In the genomic region with DNA sequence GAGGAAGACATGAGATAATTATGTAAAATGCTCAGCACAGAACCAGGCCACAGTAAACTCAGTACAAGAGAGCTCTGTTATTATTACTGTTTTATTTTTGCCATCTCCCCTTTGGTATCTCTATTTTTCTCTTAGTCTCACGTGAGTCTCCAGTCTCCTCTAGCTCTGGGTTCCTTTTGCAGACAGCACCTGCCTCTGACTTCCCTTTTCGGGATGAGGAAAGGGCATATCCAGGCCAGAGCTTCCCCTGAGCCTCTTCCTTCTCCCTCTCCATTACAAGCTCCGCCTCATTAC, we compare ENCODE assay signal across 8 cellular contexts. TPM values are rescaled to one million over a fixed set of nuclear protein-coding genes. Genes with fewer than 3 reads are reported as not detected.
DNase-seq lines count a peak whose midpoint lies in the region; ATAC-seq and TF ChIP-seq lines count a peak whose summit lies in the region.

No MANE protein-coding gene starts in this region.

- peak overlapping the region; percentile 85 for H3K27ac Mint-ChIP-seq in Caco-2 (ENCODE audit: unreplicated experiment)
- H3K27ac Mint-ChIP-seq in activated CD8-positive, alpha-beta T cell treated with anti-CD3 and anti-CD28 coated beads, Interleukin-2, amount 10 ng/mL, durations not matched to agents 7 days and 5 days: peak overlapping the region; percentile 91
- H3K27ac Mint-ChIP-seq in stimulated activated naive B cell treated with anti-CD40 and anti-IgM and Interleukin-4, amounts not matched to agents 10 μg/mL and 1 μg/mL and 100 μg/mL, for 72 hours: peak overlapping the region; percentile 97

- H3K36me3 ChIP-seq in Caco-2 (ENCODE audit: control insufficient read depth, insufficient read depth, low read length) (no peaks in the 10 kb centered on the region), MG63 (no peaks in the 10 kb centered on the region)

- H3K9me3 Mint-ChIP-seq in Caco-2 (ENCODE audit: unreplicated experiment): no peaks in the 10 kb centered on the region
- no peaks in the 10 kb centered on the region for H3K9me3 Mint-ChIP-seq in activated CD8-positive, alpha-beta T cell treated with anti-CD3 and anti-CD28 coated beads, Interleukin-2, amount 10 ng/mL, durations not matched to agents 7 days and 5 days (ENCODE audit: insufficient read depth)
- no peaks in the 10 kb centered on the region for H3K9me3 Mint-ChIP-seq in stimulated activated naive B cell treated with anti-CD40 and anti-IgM and Interleukin-4, amounts not matched to agents 10 μg/mL and 1 μg/mL and 100 μg/mL, for 72 hours

- H3K9me3 ChIP-seq in Caco-2: no peaks in the 10 kb centered on the region
- H3K9me3 ChIP-seq in MG63: no peaks in the 10 kb centered on the region

- intact Hi-C loops in Caco-2 (cut with micrococcal nuclease; ENCODE audit: unreplicated experiment): no loop called here

- no peaks in the 10 kb centered on the region; the same call in 1 of the 2 replicates for H3K27me3 ChIP-seq in Caco-2 (replicated peaks; ENCODE audit: control insufficient read depth, insufficient read depth, low read length)
- no peaks in the 10 kb centered on the region for H3K27me3 ChIP-seq in MG63

- TSS peak; percentile 97 for BruUV-seq in Caco-2 (replicated peaks; lab: Mats Ljungman, UMichigan)

- H3K27me3 Mint-ChIP-seq in Caco-2 (ENCODE audit: insufficient read depth, unreplicated experiment): peaks cover 4% of the 10 kb centered on the region
- peaks cover 7% of the 10 kb centered on the region for H3K27me3 Mint-ChIP-seq in activated CD8-positive, alpha-beta T cell treated with anti-CD3 and anti-CD28 coated beads, Interleukin-2, amount 10 ng/mL, durations not matched to agents 7 days and 5 days (ENCODE audit: low read depth)
- H3K27me3 Mint-ChIP-seq in stimulated activated naive B cell treated with anti-CD40 and anti-IgM and Interleukin-4, amounts not matched to agents 10 μg/mL and 1 μg/mL and 100 μg/mL, for 72 hours: peaks cover 0 to 2% of the 10 kb centered on the region in 2 donors

- H3K4me1 Mint-ChIP-seq in Caco-2 (ENCODE audit: low read depth, unreplicated experiment): peaks cover 34% of the 10 kb centered on the region
- H3K4me1 Mint-ChIP-seq in activated CD8-positive, alpha-beta T cell treated with anti-CD3 and anti-CD28 coated beads, Interleukin-2, amount 10 ng/mL, durations not matched to agents 7 days and 5 days (ENCODE audit: low read depth): peaks cover 30% of the 10 kb centered on the region
- peaks cover 33 to 34% of the 10 kb centered on the region in 2 donors for H3K4me1 Mint-ChIP-seq in stimulated activated naive B cell treated with anti-CD40 and anti-IgM and Interleukin-4, amounts not matched to agents 10 μg/mL and 1 μg/mL and 100 μg/mL, for 72 hours

- peaks cover 33% of the 10 kb centered on the region for H3K36me3 Mint-ChIP-seq in Caco-2 (ENCODE audit: insufficient read depth, unreplicated experiment)
- peaks cover 2% of the 10 kb centered on the region for H3K36me3 Mint-ChIP-seq in activated CD8-positive, alpha-beta T cell treated with anti-CD3 and anti-CD28 coated beads, Interleukin-2, amount 10 ng/mL, durations not matched to agents 7 days and 5 days (ENCODE audit: low read depth)
- peaks cover 6 to 11% of the 10 kb centered on the region in 2 donors for H3K36me3 Mint-ChIP-seq in stimulated activated naive B cell treated with anti-CD40 and anti-IgM and Interleukin-4, amounts not matched to agents 10 μg/mL and 1 μg/mL and 100 μg/mL, for 72 hours

- POLR2A ChIA-PET in Caco-2 (lab: Charles Lee): interaction anchor here (0.5 to 2.4 kb wide), 11 partner anchors 9 to 153 kb away, joined by 3 to 14 read pairs (median 4); a partner anchor contains a TSS
- POLR2A ChIA-PET in activated CD8-positive, alpha-beta T cell treated with anti-CD3 and anti-CD28 coated beads, Interleukin-2, amount 10 ng/mL, durations not matched to agents 7 days and 5 days (lab: Charles Lee): interaction anchor here (0.6 to 1.8 kb wide), 3 partner anchors 10 to 126 kb away, joined by 3 to 7 read pairs (median 5); no protein-coding TSS in a partner anchor

- DNase-seq in Caco-2: no peak
- no peak for DNase-seq in MG63
- no peak for DNase-seq in activated CD8-positive, alpha-beta T cell treated with anti-CD3 and anti-CD28 coated beads, Interleukin-2, amount 10 ng/mL, durations not matched to agents 7 days and 5 days
- DNase-seq in hepatic stellate cell (ENCODE audit: low spot score): peak; percentile 68
- no peak for DNase-seq in stimulated activated naive B cell treated with anti-CD40 and anti-IgM and Interleukin-4, amounts not matched to agents 10 μg/mL and 1 μg/mL and 100 μg/mL, for 72 hours

- no peak for ATAC-seq in activated CD8-positive, alpha-beta T cell treated with anti-CD3 and anti-CD28 coated beads, Interleukin-2, amount 10 ng/mL, durations not matched to agents 7 days and 5 days
- no peak for ATAC-seq in stimulated activated naive B cell treated with anti-CD40 and anti-IgM and Interleukin-4, amounts not matched to agents 10 μg/mL and 1 μg/mL and 100 μg/mL, for 72 hours (replicated peaks)
- ATAC-seq in GM21737 (IDR thresholded peaks at IDR 0.05; ENCODE audit: unreplicated experiment) (no peak), HG03439 (IDR thresholded peaks at IDR 0.05; ENCODE audit: unreplicated experiment) (no peak), GM19397 (IDR thresholded peaks at IDR 0.05; ENCODE audit: unreplicated experiment) (no peak)

- H3K4me3 ChIP-seq in Caco-2 (ENCODE audit: low read depth, low read length): peak overlapping the region; percentile 43
- peak overlapping the region; percentile 73 for H3K4me3 ChIP-seq in MG63

- H3K4me1 ChIP-seq in Caco-2: 0 out of 2 replicates have a peak, but pooled peaks cover 9% of the 10 kb centered on the region

- peak overlapping the region; percentile 97 for H3K4me3 Mint-ChIP-seq in Caco-2 (ENCODE audit: unreplicated experiment)
- H3K4me3 Mint-ChIP-seq in activated CD8-positive, alpha-beta T cell treated with anti-CD3 and anti-CD28 coated beads, Interleukin-2, amount 10 ng/mL, durations not matched to agents 7 days and 5 days: peak overlapping the region; percentile 92
- peak overlapping the region; percentile 93 to 96 for H3K4me3 Mint-ChIP-seq in stimulated activated naive B cell treated with anti-CD40 and anti-IgM and Interleukin-4, amounts not matched to agents 10 μg/mL and 1 μg/mL and 100 μg/mL, for 72 hours

- TF ChIP-seq CTCF in Caco-2 (IDR thresholded peaks at IDR 0.05; ENCODE audit: insufficient read depth in 1 of 2, low read depth in 1 of 2, low read length in 1 of 2, severe bottlenecking in 1 of 2, unreplicated experiment in 1 of 2): no peak

- CTCF ChIA-PET in Caco-2 (lab: Charles Lee): interaction anchor here (0.5 to 1.6 kb wide), 9 partner anchors 9 to 155 kb away, joined by 3 to 13 read pairs (median 6); no protein-coding TSS in a partner anchor
- CTCF ChIA-PET in activated CD8-positive, alpha-beta T cell treated with anti-CD3 and anti-CD28 coated beads, Interleukin-2, amount 10 ng/mL, durations not matched to agents 7 days and 5 days (lab: Charles Lee): interaction anchor here (0.7 to 2.0 kb wide), 13 partner anchors 10 to 1043 kb away, joined by 3 to 14 read pairs (median 4); a partner anchor contains a TSS

RNA-seq across cellular contexts. Expression of a gene that starts 6.1 kb away (rescaled TPM):
- total RNA-seq in Caco-2 (2022): 4.1 and 5.3 TPM in 2 replicates
- not detected in 2 replicates for total RNA-seq in MG63 (2014; rRNA removed; shearing (Covaris generic); ENCODE audit: low replicate concordance)
- not detected for total RNA-seq in activated CD8-positive, alpha-beta T cell treated with anti-CD3 and anti-CD28 coated beads, Interleukin-2, amount 10 ng/mL, durations not matched to agents 7 days and 5 days

RNA-seq across cellular contexts. Expression of a gene that starts 31.0 kb away (rescaled TPM):
- total RNA-seq in Caco-2 (2022): 20.0 and 21.7 TPM in 2 replicates
- not detected in 2 replicates for total RNA-seq in MG63 (2014; rRNA removed; shearing (Covaris generic); ENCODE audit: low replicate concordance)
- total RNA-seq in activated CD8-positive, alpha-beta T cell treated with anti-CD3 and anti-CD28 coated beads, Interleukin-2, amount 10 ng/mL, durations not matched to agents 7 days and 5 days: 10 to 100 TPM; 33.4 to 34.6 TPM

RNA-seq across cellular contexts. Expression of a gene that starts 46.6 kb away (rescaled TPM):
- 1.1 and 1.3 TPM in 2 replicates for total RNA-seq in Caco-2 (2022)
- total RNA-seq in MG63 (2014; rRNA removed; shearing (Covaris generic); ENCODE audit: low replicate concordance): not detected in 2 replicates
- total RNA-seq in activated CD8-positive, alpha-beta T cell treated with anti-CD3 and anti-CD28 coated beads, Interleukin-2, amount 10 ng/mL, durations not matched to agents 7 days and 5 days: not detected

Comparison
In these comparisons a context has a peak if more than half of its experiments do, and no peak if none do; other contexts are left out.
1. RNA of a gene that starts 31.0 kb away (total RNA-seq): 33.4 to 34.6 TPM in activated CD8-positive, alpha-beta T cell treated with anti-CD3 and anti-CD28 coated beads, Interleukin-2, amount 10 ng/mL, durations not matched to agents 7 days and 5 days and 20.0 to 21.7 TPM in Caco-2; not detected in MG63; every median in the first group is over 10 times any median in the second.
2. Peak in every context shown above with its lines, with median percentiles within 50 percentile points of each other: H3K27ac Mint-ChIP-seq and H3K4me3 Mint-ChIP-seq.